8 cellular contexts compared by ENCODE assay signal in the genomic region with DNA sequence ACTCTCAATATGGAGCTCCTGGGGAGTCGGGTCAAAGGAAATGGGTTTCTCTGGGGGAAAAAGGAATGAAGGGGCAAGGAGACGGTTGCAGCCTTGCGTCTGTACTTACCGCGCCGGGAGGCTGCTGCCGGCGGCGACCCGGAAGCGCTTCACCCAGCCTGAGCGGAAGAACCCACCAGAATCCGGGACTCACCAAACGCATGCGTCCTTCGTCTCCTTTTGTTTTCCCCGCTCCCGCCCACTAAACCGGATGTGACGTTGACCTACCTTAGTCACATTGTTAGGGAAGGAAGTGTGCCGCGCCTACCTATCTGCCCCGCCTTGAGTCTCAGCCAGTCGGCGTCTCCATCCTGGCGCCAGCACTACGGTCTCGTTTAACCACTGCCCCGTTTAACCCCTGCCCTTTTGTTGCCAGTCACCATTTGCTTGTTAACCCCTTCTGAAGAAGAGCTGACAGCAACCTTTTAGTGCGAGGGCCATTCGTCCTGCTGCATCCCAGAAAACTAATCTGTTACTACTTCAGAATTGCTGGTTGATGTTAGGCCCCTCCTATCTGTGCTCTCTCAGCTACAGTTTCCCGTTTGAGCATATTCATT. TPM values are rescaled to one million over a fixed set of nuclear protein-coding genes. Genes with fewer than 3 reads are reported as not detected.
DNase-seq lines count a peak whose midpoint lies in the region; ATAC-seq and TF ChIP-seq lines count a peak whose summit lies in the region.

A gene (minus strand): TSS at position 155 of the 596 bp plus-strand sequence. CDS start 1,419 bp downstream, outside the sequence.

- H3K4me3 ChIP-seq in Panc1 (ENCODE audit: low read depth in 2 of 2, low read length in 2 of 2) (peak within 1 kb of the TSS; percentile 52 to 94), esophagus muscularis mucosa (peak within 1 kb of the TSS; percentile 64 to 71 (median 68)), muscle layer of duodenum (ENCODE audit: low read depth in 1 of 2, low read length in 2 of 2) (peak within 1 kb of the TSS; percentile 61 to 87)

- DNase-seq in DMS153 treated with DMSO at 0.1 percent for 48 hours (lab: John Stamatoyannopoulos, UW; ENCODE audit: unreplicated experiment) (peak; percentile 98), KG1 (lab: John Stamatoyannopoulos, UW) (peak; percentile 100), Panc1 (ENCODE audit: low read depth, low spot score) (peak; percentile 99), esophagus muscularis mucosa (ENCODE audit: extremely low spot score) (peak; percentile 100)
- DNase-seq in activated T-cell treated with anti-CD3 and anti-CD28 coated beads, Interleukin-2, amount 50 U/mL, for 48 hours = peak; percentile 99
- DNase-seq in stimulated activated CD8-positive, alpha-beta memory T cell treated with anti-CD3 and anti-CD28 coated beads, Interleukin-7, amount 100 ng/mL, for 4 hours (ENCODE audit: low read depth in 2 of 2) = peak; percentile 97 to 100

- intact Hi-C loops in Panc1 (cut with micrococcal nuclease; ENCODE audit: unreplicated experiment) = no loop called here
- intact Hi-C loops in esophagus muscularis mucosa (cut with DNase I) = no loop called here

- no peak for TF ChIP-seq EP300 in esophagus muscularis mucosa (IDR thresholded peaks at IDR 0.05)

- BruUV-seq in Panc1 (replicated peaks; lab: Mats Ljungman, UMichigan) = no TSS peak

- no peak for TF ChIP-seq CTCF in Panc1 (IDR thresholded peaks at IDR 0.05)
- peak in 1 of 3 experiments; percentile 14 for TF ChIP-seq CTCF in esophagus muscularis mucosa (IDR thresholded peaks at IDR 0.05)

- H3K27me3 ChIP-seq in Panc1 (ENCODE audit: control insufficient read depth, insufficient read depth, low read length) (no peaks in the 10 kb centered on the region), esophagus muscularis mucosa (no peaks in the 10 kb centered on the region), muscle layer of duodenum (ENCODE audit: low read depth, low read length) (no peaks in the 10 kb centered on the region)

- H3K36me3 ChIP-seq in Panc1 (ENCODE audit: control insufficient read depth, insufficient read depth, low read length) (no peaks in the 10 kb centered on the region), esophagus muscularis mucosa (peaks cover 0 to 25% (median 19%) of the 10 kb centered on the region in 4 donors), muscle layer of duodenum (ENCODE audit: control insufficient read depth in 1 of 2, insufficient read depth in 2 of 2, low read length in 2 of 2) (peaks cover 0 to 15% of the 10 kb centered on the region in 2 donors)

- CTCF ChIA-PET in Panc1 (lab: Charles Lee) = interaction anchor here (0.7 to 1.0 kb wide), 3 partner anchors 21 to 319 kb away, joined by 3 read pairs; no protein-coding TSS in a partner anchor

- under 1% methylated on average over 26 of the region's 32 CpGs for WGBS in esophagus muscularis mucosa

- no peaks in the 10 kb centered on the region for H3K9me3 ChIP-seq in Panc1 (ENCODE audit: control insufficient read depth, insufficient read depth, low read depth, low read length)
- no peaks in the 10 kb centered on the region for H3K9me3 ChIP-seq in esophagus muscularis mucosa
- H3K9me3 ChIP-seq in muscle layer of duodenum (ENCODE audit: control insufficient read depth in 1 of 2, low read length in 2 of 2) = no peaks in the 10 kb centered on the region

- TF ChIP-seq POLR2A in esophagus muscularis mucosa (IDR thresholded peaks at IDR 0.05; ENCODE audit: low read depth) = peak; percentile 78

- POLR2A ChIA-PET in Panc1 (lab: Charles Lee) = interaction anchor here (0.5 to 1.1 kb wide), 4 partner anchors 12 to 30 kb away, joined by 3 to 11 read pairs (median 4); no protein-coding TSS in a partner anchor

- H3K27ac ChIP-seq in Panc1 (ENCODE audit: low read length) (peak within 1 kb of the TSS; percentile 99), esophagus muscularis mucosa (replicated peaks in 1 of 4) (peak within 1 kb of the TSS; percentile 89 to 97 (median 93)), muscle layer of duodenum (ENCODE audit: low read length) (peak within 1 kb of the TSS; percentile 100)

- in situ Hi-C loops in Panc1 (cut with HindIII; ENCODE audit: low pct_unique_long_range_greater_than_20kb, low sequenced_read_pairs) = no loop called here

- H3K4me1 ChIP-seq in Panc1 (ENCODE audit: control insufficient read depth, insufficient read depth, low read length) (peaks cover 16% of the 10 kb centered on the region), esophagus muscularis mucosa (peaks cover 15 to 17% (median 16%) of the 10 kb centered on the region in 4 donors), muscle layer of duodenum (ENCODE audit: control insufficient read depth in 1 of 2, insufficient read depth in 2 of 2, low read length in 2 of 2) (peaks cover 6% of the 10 kb centered on the region in 2 donors)

- ATAC-seq in GM21723 (IDR thresholded peaks at IDR 0.05; ENCODE audit: unreplicated experiment) (peak; percentile 78), Panc1 (peak; percentile 95)

RNA-seq across cellular contexts. Expression of the gene that starts here (rescaled TPM):
- total RNA-seq in Panc1 (2021; ENCODE audit: unreplicated experiment) (78.2 TPM), esophagus muscularis mucosa (10 to 100 TPM; 43.5 to 58.1 (median 48.1) TPM)
- polyA plus RNA-seq in Panc1 (2012; ENCODE audit: insufficient read length) = 86.4 TPM

Comparison
In these comparisons a context has a peak if more than half of its experiments do, and no peak if none do; other contexts are left out.
1. Peak in every context shown above with its lines: DNase-seq, ATAC-seq, H3K4me3 ChIP-seq and H3K27ac ChIP-seq.